ENCODE assay signal across 28 cellular contexts in genomic region chr17:68108313-68109000, GRCh38.
A peak's percentile ranks its signal among the peaks of the same experiment; 100 is the strongest.
DNase-seq lines count a peak whose midpoint lies in the region; ATAC-seq, FAIRE-seq and TF ChIP-seq lines count a peak whose summit lies in the region.
"Had no signal": no experiment of that assay in that cellular context is flagged by ENCODE, and none has a peak within 500 bp of the region (broad histone marks: within the 10 kb centered on the region; RNA-seq: fewer than 3 reads in every experiment).

No MANE protein-coding gene starts in this region.

- no peak overlapping the region for H3K4me3 Mint-ChIP-seq in activated CD4-positive, alpha-beta T cell treated with anti-CD3 and anti-CD28 coated beads, Interleukin-2, amount 10 ng/mL, durations not matched to agents 7 days and 5 days
- no peak overlapping the region for H3K4me3 Mint-ChIP-seq in effector memory CD8-positive, alpha-beta T cell
- H3K4me3 Mint-ChIP-seq: CD14-positive monocyte; CD4-positive, alpha-beta memory T cell; CD8-positive, alpha-beta memory T cell had no signal

- H3K36me3 ChIP-seq in HEK293 (ENCODE audit: control insufficient read depth in 2 of 2, insufficient read depth in 1 of 2, low read length in 2 of 2) (peaks cover 22 to 23% of the 10 kb centered on the region in 2 experiments), Loucy (ENCODE audit: insufficient read depth, low read length) (peaks cover 8% of the 10 kb centered on the region)
- H3K36me3 ChIP-seq: BE2C, BLaER1 had no signal

- no peak for DNase-seq in activated CD4-positive, alpha-beta T cell treated with anti-CD3 and anti-CD28 coated beads, Interleukin-2, amount 10 ng/mL, durations not matched to agents 7 days and 5 days
- DNase-seq in activated CD4-positive, alpha-beta T cell treated with anti-CD3 and anti-CD28 coated beads, Interleukin-2, amount 50 U/mL, for 4 hours: no peak
- DNase-seq in A549 (ENCODE audit: low read depth in 1 of 2, low spot score in 1 of 2): no peak
- DNase-seq in effector memory CD8-positive, alpha-beta T cell: no peak
- no peak for DNase-seq in KBM-7
- DNase-seq: ACHN; BE2C; C1 segment of cervical spinal cord; CD4-positive, alpha-beta memory T cell; CD4-positive, CD25-positive, alpha-beta regulatory T cell; CD8-positive, alpha-beta memory T cell; COR-L47; DMS 273 treated with DMSO at 0.1 percent for 48 hours; DMS153; DMS53; DMS79; DND-41; EL; GDM1 had no signal

- POLR2A ChIA-PET in activated CD4-positive, alpha-beta T cell treated with anti-CD3 and anti-CD28 coated beads, Interleukin-2, amount 10 ng/mL, durations not matched to agents 7 days and 5 days (lab: Charles Lee): no interaction called here
- POLR2A ChIA-PET in A549 (lab: Yijun Ruan, JAX) (no interaction called here), HEK293 (lab: Yijun Ruan, JAX) (no interaction called here)

- H2AFZ ChIP-seq in Loucy (ENCODE audit: low read length): no peak overlapping the region

- no peaks in the 10 kb centered on the region for H3K27me3 ChIP-seq in Loucy (ENCODE audit: insufficient read depth, low read length, poor library complexity, severe bottlenecking)
- H3K27me3 ChIP-seq: BE2C had no signal

- H3K4me3 ChIP-seq in A549 (no peak overlapping the region), HEK293 (ENCODE audit: low read depth, low read length) (no peak overlapping the region), Loucy (ENCODE audit: low read length, poor library complexity, severe bottlenecking) (peak overlapping the region; percentile 25)
- H3K4me3 ChIP-seq: BLaER1, GM12878 had no signal

- H3K9me2 ChIP-seq in Loucy (replicated peaks; ENCODE audit: low read depth, low read length): no peaks in the 10 kb centered on the region

- TF ChIP-seq POLR2A in A549 (IDR thresholded peaks at IDR 0.05; ENCODE audit: low read length): no peak

- in situ Hi-C loops in KBM-7 (cut with MboI; ENCODE audit: low pct_unique_long_range_greater_than_20kb, low sequenced_read_pairs): no loop called here

- H3K27ac Mint-ChIP-seq in activated CD4-positive, alpha-beta T cell treated with anti-CD3 and anti-CD28 coated beads, Interleukin-2, amount 10 ng/mL, durations not matched to agents 7 days and 5 days: peak overlapping the region; percentile 9
- peak overlapping the region in 1 of 2 donors; percentile 73 for H3K27ac Mint-ChIP-seq in effector memory CD8-positive, alpha-beta T cell
- H3K27ac Mint-ChIP-seq: CD14-positive monocyte; CD4-positive, CD25-positive, alpha-beta regulatory T cell; CD8-positive, alpha-beta memory T cell had no signal

- peaks cover 100% of the 10 kb centered on the region for H3K79me2 ChIP-seq in Loucy (ENCODE audit: insufficient read depth, low read length)

- peaks cover 15% of the 10 kb centered on the region for H3K4me1 Mint-ChIP-seq in activated CD4-positive, alpha-beta T cell treated with anti-CD3 and anti-CD28 coated beads, Interleukin-2, amount 10 ng/mL, durations not matched to agents 7 days and 5 days
- peaks cover 23 to 46% of the 10 kb centered on the region in 2 donors for H3K4me1 Mint-ChIP-seq in effector memory CD8-positive, alpha-beta T cell (ENCODE audit: low read depth in 2 of 2)

- H3K9me3 ChIP-seq in A549 (peaks cover 7% of the 10 kb centered on the region; the same call in 2 of the 3 replicates), HEK293 (ENCODE audit: control insufficient read depth, insufficient read depth, low read depth, low read length) (no peaks in the 10 kb centered on the region), Loucy (ENCODE audit: insufficient read depth, low read depth, low read length) (peaks cover 4% of the 10 kb centered on the region; the same call in 1 of the 2 replicates)
- H3K9me3 ChIP-seq: BE2C had no signal

- peaks cover 54% of the 10 kb centered on the region for H4K20me1 ChIP-seq in Loucy (ENCODE audit: insufficient read depth, low read length, poor library complexity, severe bottlenecking)
- H4K20me1 ChIP-seq: BLaER1 had no signal

- H3K27me3 Mint-ChIP-seq in activated CD4-positive, alpha-beta T cell treated with anti-CD3 and anti-CD28 coated beads, Interleukin-2, amount 10 ng/mL, durations not matched to agents 7 days and 5 days: no peaks in the 10 kb centered on the region
- no peaks in the 10 kb centered on the region for H3K27me3 Mint-ChIP-seq in effector memory CD8-positive, alpha-beta T cell
- H3K27me3 Mint-ChIP-seq: CD4-positive, alpha-beta memory T cell; CD4-positive, CD25-positive, alpha-beta regulatory T cell; CD8-positive, alpha-beta memory T cell had no signal

- peaks cover 9% of the 10 kb centered on the region for H3K36me3 Mint-ChIP-seq in activated CD4-positive, alpha-beta T cell treated with anti-CD3 and anti-CD28 coated beads, Interleukin-2, amount 10 ng/mL, durations not matched to agents 7 days and 5 days (ENCODE audit: low read depth)
- H3K36me3 Mint-ChIP-seq in effector memory CD8-positive, alpha-beta T cell (ENCODE audit: insufficient read depth): peaks cover 25% of the 10 kb centered on the region

- TF ChIP-seq CTCF in A549 (IDR thresholded peaks at IDR 0.05) (no peak), HEK293 (tag by site-specific recombination; IDR thresholded peaks at IDR 0.05) (no peak), Loucy (conservative IDR thresholded peaks at IDR 0.05; ENCODE audit: low read length) (no peak)

- no peak overlapping the region for H3K9ac ChIP-seq in Loucy (ENCODE audit: low read depth, low read length, poor library complexity, severe bottlenecking)
- H3K9ac ChIP-seq: BLaER1 had no signal

- no peak for TF ChIP-seq RAD21 in A549 (conservative IDR thresholded peaks at IDR 0.05 in 1 of 2, IDR thresholded peaks at IDR 0.05 in 1 of 2)

- H3F3A ChIP-seq in Loucy (ENCODE audit: low read depth): 0 out of 2 replicates have a peak, but pooled peaks cover 4% of the 10 kb centered on the region

- H3K4me2 ChIP-seq in A549: no peak overlapping the region
- H3K4me2 ChIP-seq in Loucy (ENCODE audit: low read depth, low read length, poor library complexity, severe bottlenecking): peak overlapping the region; percentile 98
- H3K4me2 ChIP-seq: BLaER1 had no signal

- peaks cover 1% of the 10 kb centered on the region; the same call in 2 of the 3 replicates for H3K4me1 ChIP-seq in A549
- peaks cover 6% of the 10 kb centered on the region for H3K4me1 ChIP-seq in HEK293 (ENCODE audit: control insufficient read depth, insufficient read depth, low read length)
- peaks cover 29% of the 10 kb centered on the region for H3K4me1 ChIP-seq in Loucy (ENCODE audit: insufficient read depth, low read length, poor library complexity, severe bottlenecking)
- H3K4me1 ChIP-seq: BE2C, BLaER1 had no signal

- FAIRE-seq in A549 (lab: Jason Lieb, UNC): no peak
- FAIRE-seq: GM12878, GM12892, GM18507 had no signal

- CTCF ChIA-PET in activated CD4-positive, alpha-beta T cell treated with anti-CD3 and anti-CD28 coated beads, Interleukin-2, amount 10 ng/mL, durations not matched to agents 7 days and 5 days (lab: Charles Lee): interaction anchor here (1.0 to 1.4 kb wide), 2 partner anchors 21 to 337 kb away, joined by 4 to 6 read pairs; no protein-coding TSS in a partner anchor
- CTCF ChIA-PET in A549 (lab: Yijun Ruan, JAX) (interaction anchor here (0.6 to 2.2 kb wide), 2 partner anchors 64 to 353 kb away, joined by 4 to 7 read pairs; no protein-coding TSS in a partner anchor), HEK293 (lab: Yijun Ruan, JAX) (no interaction called here)

- H3K27ac ChIP-seq in A549 (no peak overlapping the region), HEK293 (ENCODE audit: extremely low read depth, low read depth, low read length) (no peak overlapping the region)
- H3K27ac ChIP-seq: 22Rv1, BLaER1 had no signal

- 79% methylated on average over 9 of the region's 9 CpGs for WGBS in A549 (ENCODE audit: missing lambda C conversion rate)

- ATAC-seq in A549: no peak
- no peak for ATAC-seq in HG02798 (IDR thresholded peaks at IDR 0.05; ENCODE audit: poor library complexity, unreplicated experiment)
- ATAC-seq in effector memory CD8-positive, alpha-beta T cell (replicated peaks): no peak
- ATAC-seq: GM12878 had no signal

- TF ChIP-seq EP300 in A549 (IDR thresholded peaks at IDR 0.05): no peak

- no peaks in the 10 kb centered on the region for H3K9me3 Mint-ChIP-seq in activated CD4-positive, alpha-beta T cell treated with anti-CD3 and anti-CD28 coated beads, Interleukin-2, amount 10 ng/mL, durations not matched to agents 7 days and 5 days
- no peaks in the 10 kb centered on the region for H3K9me3 Mint-ChIP-seq in effector memory CD8-positive, alpha-beta T cell
- H3K9me3 Mint-ChIP-seq: CD4-positive, alpha-beta memory T cell had no signal

TF ChIP-seq in A549, 52 proteins besides CTCF, POLR2A, EP300 and RAD21 (continues in another document):
- TF ChIP-seq CHD4 (IDR thresholded peaks at IDR 0.05; ENCODE audit: borderline replicate concordance) (peak; percentile 95; the same call in 1 of the 2 replicates), PHF8 (IDR thresholded peaks at IDR 0.05; ENCODE audit: borderline replicate concordance, low read depth) (no peak), SMC3 (IDR thresholded peaks at IDR 0.05) (no peak), TFCP2L1 (CRISPR knock-in tag; IDR thresholded peaks at IDR 0.05) (no peak), HDAC2 (IDR thresholded peaks at IDR 0.05) (peak; percentile 93), ZFP36 (IDR thresholded peaks at IDR 0.05; ENCODE audit: borderline replicate concordance, partially characterized antibody) (no peak), MAFK (IDR thresholded peaks at IDR 0.05; ENCODE audit: partially characterized antibody) (peak; percentile 48), MAZ (IDR thresholded peaks at IDR 0.05; ENCODE audit: borderline replicate concordance, low read depth, low read length) (no peak), POLR2AphosphoS2 (conservative IDR thresholded peaks at IDR 0.05; ENCODE audit: low read length) (no peak), GATA3 (IDR thresholded peaks at IDR 0.05; ENCODE audit: borderline replicate concordance) (no peak), NR3C1 (IDR thresholded peaks at IDR 0.05) (no peak)

TF ChIP-seq in HEK293, 187 proteins besides CTCF, POLR2A, EP300 and RAD21 (continues in another document):
- no peak for TF ChIP-seq ZNF585B (tag by site-specific recombination; IDR thresholded peaks at IDR 0.05)
- TF ChIP-seq SETDB1 (IDR thresholded peaks at IDR 0.05; ENCODE audit: insufficient read length, low read length): peak; percentile 80
- TF ChIP-seq, protein P1, sequence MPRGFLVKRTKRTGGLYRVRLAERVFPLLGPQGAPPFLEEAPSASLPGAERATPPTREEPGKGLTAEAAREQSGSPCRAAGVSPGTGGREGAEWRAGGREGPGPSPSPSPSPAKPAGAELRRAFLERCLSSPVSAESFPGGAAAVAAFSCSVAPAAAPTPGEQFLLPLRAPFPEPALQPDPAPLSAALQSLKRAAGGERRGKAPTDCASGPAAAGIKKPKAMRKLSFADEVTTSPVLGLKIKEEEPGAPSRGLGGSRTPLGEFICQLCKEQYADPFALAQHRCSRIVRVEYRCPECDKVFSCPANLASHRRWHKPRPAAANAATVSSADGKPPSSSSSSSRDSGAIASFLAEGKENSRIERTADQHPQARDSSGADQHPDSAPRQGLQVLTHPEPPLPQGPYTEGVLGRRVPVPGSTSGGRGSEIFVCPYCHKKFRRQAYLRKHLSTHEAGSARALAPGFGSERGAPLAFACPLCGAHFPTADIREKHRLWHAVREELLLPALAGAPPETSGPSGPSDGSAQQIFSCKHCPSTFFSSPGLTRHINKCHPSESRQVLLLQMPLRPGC (tag by site-specific recombination; IDR thresholded peaks at IDR 0.05): no peak
